28 cellular contexts compared by ENCODE assay signal in the genomic region with DNA sequence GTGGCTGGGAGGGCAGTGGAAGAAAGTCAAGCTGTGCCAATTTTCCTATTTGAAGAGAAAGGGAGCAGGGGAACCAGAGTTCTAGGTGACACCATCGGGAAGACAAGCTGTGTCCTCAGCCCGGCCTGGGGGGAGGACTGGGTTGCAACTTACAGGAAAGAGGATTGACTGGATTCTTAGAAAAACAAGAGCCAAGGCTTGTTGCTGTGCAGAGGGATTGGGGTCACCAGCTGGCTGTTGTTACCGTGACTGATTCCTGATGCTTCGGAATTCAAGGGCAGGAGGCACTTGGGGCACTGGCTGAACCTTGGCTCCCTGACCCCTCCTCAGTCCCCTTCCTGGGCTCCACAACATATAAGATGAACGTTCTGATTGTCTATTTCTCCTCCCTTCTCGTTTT. TPM values are rescaled to one million over a fixed set of nuclear protein-coding genes. Genes with fewer than 3 reads are reported as not detected.
"Had no signal": no experiment of that assay in that cellular context is flagged by ENCODE, and none has a peak within 500 bp of the region (broad histone marks: within the 10 kb centered on the region; RNA-seq: fewer than 3 reads in every experiment).

No MANE protein-coding gene starts in this region.

- H3K4me3 ChIP-seq: esophagus squamous epithelium, gastroesophageal sphincter, heart right ventricle had no signal

- H3K27me3 Mint-ChIP-seq: activated CD4-positive, alpha-beta T cell treated with anti-CD3 and anti-CD28 coated beads, Interleukin-2, amount 10 ng/mL, durations not matched to agents 24 days and 14 days had no signal

- ATAC-seq: activated CD4-positive, alpha-beta T cell treated with anti-CD3 and anti-CD28 coated beads for 36 hours; activated T-cell treated with anti-CD3 and anti-CD28 coated beads, Interleukin-2, amount 50 U/mL, for 72 hours; gastroesophageal sphincter; heart right ventricle; T-helper 17 cell had no signal

- H3K27me3 ChIP-seq: brain microvascular endothelial cell, esophagus squamous epithelium, gastroesophageal sphincter, heart right ventricle had no signal

- H3K9me3 ChIP-seq: esophagus squamous epithelium, gastroesophageal sphincter, heart right ventricle had no signal

- H3K27ac ChIP-seq: brain microvascular endothelial cell, epithelial cell of prostate, esophagus squamous epithelium, gastroesophageal sphincter, heart right ventricle had no signal

- H3K9me3 Mint-ChIP-seq: activated CD4-positive, alpha-beta memory T cell treated with anti-CD3 and anti-CD28 coated beads for 36 hours; activated CD4-positive, alpha-beta T cell treated with anti-CD3 and anti-CD28 coated beads, Interleukin-2, amount 10 ng/mL, durations not matched to agents 24 days and 14 days; activated T-cell treated with anti-CD3 and anti-CD28 coated beads, Interleukin-2, amount 50 U/mL, for 24 hours; activated T-cell treated with anti-CD3 and anti-CD28 coated beads, Interleukin-2, amount 50 U/mL, for 72 hours; T-helper 2 cell treated with Interferon-gamma antibody and Interleukin-4, amounts not matched to agents 5 μg/mL and 100 μg/mL, for 36 hours had no signal

- H3K36me3 ChIP-seq: brain microvascular endothelial cell, esophagus squamous epithelium, gastroesophageal sphincter, heart right ventricle had no signal

- H3K4me3 Mint-ChIP-seq: activated CD4-positive, alpha-beta memory T cell treated with anti-CD3 and anti-CD28 coated beads for 36 hours; activated CD4-positive, alpha-beta T cell treated with anti-CD3 and anti-CD28 coated beads for 36 hours; activated CD4-positive, alpha-beta T cell treated with anti-CD3 and anti-CD28 coated beads, Interleukin-2, amount 10 ng/mL, durations not matched to agents 24 days and 14 days; activated naive CD8-positive, alpha-beta T cell; activated T-cell treated with anti-CD3 and anti-CD28 coated beads, Interleukin-2, amount 50 U/mL, for 24 hours; activated T-cell treated with anti-CD3 and anti-CD28 coated beads, Interleukin-2, amount 50 U/mL, for 72 hours; T-helper 17 cell; T-helper 2 cell treated with Interferon-gamma antibody and Interleukin-4, amounts not matched to agents 5 μg/mL and 100 μg/mL, for 36 hours had no signal

- DNase-seq: activated CD4-positive, alpha-beta memory T cell treated with anti-CD3 and anti-CD28 coated beads for 36 hours; activated CD4-positive, alpha-beta T cell treated with anti-CD3 and anti-CD28 coated beads for 36 hours; activated CD4-positive, alpha-beta T cell treated with anti-CD3 and anti-CD28 coated beads, Interleukin-2, amount 10 ng/mL, durations not matched to agents 24 days and 14 days; activated CD4-positive, CD25-positive, alpha-beta regulatory T cell; activated CD4-positive, CD25-positive, alpha-beta regulatory T cell treated with anti-CD3 and anti-CD28 coated beads, Interleukin-2, amount 50 U/mL, for 72 hours; activated CD8-positive, alpha-beta memory T cell treated with anti-CD3 and anti-CD28 coated beads, Interleukin-2, amount 50 U/mL, for 48 hours; activated gamma-delta T cell treated with Interleukin-2 at 50 U/mL for 16 hours; activated naive CD4-positive, alpha-beta T cell treated with anti-CD3 and anti-CD28 coated beads, Interleukin-2, amount 50 U/mL, for 16 hours; activated naive CD4-positive, alpha-beta T cell treated with Interleukin-2 at 50 U/mL for 16 hours; activated T-cell treated with anti-CD3 and anti-CD28 coated beads for 4 hours; activated T-cell treated with anti-CD3 and anti-CD28 coated beads, Interleukin-2, amount 50 U/mL, for 24 hours; activated T-cell treated with anti-CD3 and anti-CD28 coated beads, Interleukin-2, amount 50 U/mL, for 72 hours; amniotic stem cell; anterior cingulate cortex; brain microvascular endothelial cell; cortex of kidney; dermis blood vessel endothelial cell; effector CD8-positive, alpha-beta T cell; esophagus squamous epithelium; foreskin melanocyte; heart right ventricle; T-helper 1 cell; T-helper 17 cell; T1000 had no signal

- H3K36me3 Mint-ChIP-seq: activated CD4-positive, alpha-beta memory T cell treated with anti-CD3 and anti-CD28 coated beads for 36 hours; activated naive CD8-positive, alpha-beta T cell had no signal

- H3K27ac Mint-ChIP-seq: activated CD4-positive, alpha-beta memory T cell treated with anti-CD3 and anti-CD28 coated beads for 36 hours; activated CD4-positive, alpha-beta T cell treated with anti-CD3 and anti-CD28 coated beads for 36 hours; activated CD4-positive, alpha-beta T cell treated with anti-CD3 and anti-CD28 coated beads, Interleukin-2, amount 10 ng/mL, durations not matched to agents 24 days and 14 days; activated naive CD8-positive, alpha-beta T cell; activated T-cell treated with anti-CD3 and anti-CD28 coated beads, Interleukin-2, amount 50 U/mL, for 24 hours; activated T-cell treated with anti-CD3 and anti-CD28 coated beads, Interleukin-2, amount 50 U/mL, for 72 hours; T-helper 17 cell; T-helper 2 cell treated with Interferon-gamma antibody and Interleukin-4, amounts not matched to agents 5 μg/mL and 100 μg/mL, for 36 hours had no signal

- H3K4me1 Mint-ChIP-seq: activated CD4-positive, alpha-beta T cell treated with anti-CD3 and anti-CD28 coated beads for 36 hours had no signal

RNA-seq across cellular contexts. Expression of gene MMP2, which starts 16.8 kb away (rescaled TPM):
- total RNA-seq: activated CD4-positive, alpha-beta memory T cell treated with anti-CD3 and anti-CD28 coated beads for 36 hours; activated CD4-positive, alpha-beta T cell treated with anti-CD3 and anti-CD28 coated beads for 36 hours; activated CD4-positive, alpha-beta T cell treated with anti-CD3 and anti-CD28 coated beads, Interleukin-2, amount 10 ng/mL, durations not matched to agents 24 days and 14 days; activated T-cell treated with anti-CD3 and anti-CD28 coated beads, Interleukin-2, amount 50 U/mL, for 72 hours; T-helper 17 cell had no signal
